21 cellular contexts compared by ENCODE assay signal in genomic region chr4:183057255-183057654, GRCh38. TPM values are rescaled to one million over a fixed set of nuclear protein-coding genes. Genes with fewer than 3 reads are reported as not detected.
DNase-seq lines count a peak whose midpoint lies in the region; ATAC-seq, FAIRE-seq and TF ChIP-seq lines count a peak whose summit lies in the region.
"Had no signal": no experiment of that assay in that cellular context is flagged by ENCODE, and none has a peak within 500 bp of the region (broad histone marks: within the 10 kb centered on the region; RNA-seq: fewer than 3 reads in every experiment).

No MANE protein-coding gene starts in this region.

- H3K36me3 ChIP-seq in IMR-90 (ENCODE audit: control insufficient read depth, insufficient read depth, low read length), result no peaks in the 10 kb centered on the region
- H3K36me3 ChIP-seq in GM23338 (ENCODE audit: insufficient read depth), result no peaks in the 10 kb centered on the region
- no peaks in the 10 kb centered on the region for H3K36me3 ChIP-seq in pancreas
- no peaks in the 10 kb centered on the region for H3K36me3 ChIP-seq in esophagus squamous epithelium
- H3K36me3 ChIP-seq: BLaER1 had no signal

- H3K4me1 Mint-ChIP-seq in osteocyte (ENCODE audit: unreplicated experiment) (no peaks in the 10 kb centered on the region), GM23338 (no peaks in the 10 kb centered on the region)
- H3K4me1 Mint-ChIP-seq: CD14-positive monocyte; CD4-positive, alpha-beta memory T cell; IgD-negative memory B cell had no signal

- H3K79me1 ChIP-seq in IMR-90 (ENCODE audit: low read depth in 1 of 2, low read length in 2 of 2), result no peaks in the 10 kb centered on the region

- H2AK9ac ChIP-seq in IMR-90 (replicated peaks; ENCODE audit: low read depth, low read length, poor library complexity), result no peak overlapping the region

- H3K36me3 Mint-ChIP-seq in osteocyte (ENCODE audit: unreplicated experiment) (no peaks in the 10 kb centered on the region), GM23338 (ENCODE audit: low read depth) (no peaks in the 10 kb centered on the region)
- H3K36me3 Mint-ChIP-seq: CD14-positive monocyte; CD4-positive, alpha-beta memory T cell had no signal

- H4K91ac ChIP-seq in IMR-90 (ENCODE audit: insufficient read depth, low read depth, low read length), result no peak overlapping the region

- H3K9me2 ChIP-seq in GM23338 (ENCODE audit: insufficient read depth), result no peaks in the 10 kb centered on the region

- H2BK120ac ChIP-seq in IMR-90 (ENCODE audit: low read depth, low read length), result no peak overlapping the region

- H4K8ac ChIP-seq in IMR-90 (ENCODE audit: low read depth in 2 of 2, low read length in 2 of 2), result no peak overlapping the region

- no peak overlapping the region for H2BK15ac ChIP-seq in IMR-90 (ENCODE audit: low read depth, low read length)

- no peak overlapping the region for H3K18ac ChIP-seq in IMR-90 (ENCODE audit: low read depth, low read length)

- TF ChIP-seq CTCF in IMR-90 (conservative IDR thresholded peaks at IDR 0.05; ENCODE audit: low read depth, low read length) (no peak), osteocyte (IDR thresholded peaks at IDR 0.05) (no peak), GM23338 (conservative IDR thresholded peaks at IDR 0.05; ENCODE audit: low read depth in 2 of 2) (no peak), pancreas (IDR thresholded peaks at IDR 0.05) (no peak), esophagus squamous epithelium (IDR thresholded peaks at IDR 0.05) (no peak)

- H2AFZ ChIP-seq in IMR-90 (replicated peaks; ENCODE audit: low read length, poor library complexity) (no peak overlapping the region), GM23338 (no peak overlapping the region)

- no peaks in the 10 kb centered on the region; the same call in 1 of the 2 replicates for H3F3A ChIP-seq in GM23338 (replicated peaks; ENCODE audit: low read depth)

- H3K4me3 ChIP-seq in IMR-90 (ENCODE audit: insufficient read depth, low read depth, low read length) (no peak overlapping the region), GM23338 (no peak overlapping the region), pancreas (no peak overlapping the region), esophagus squamous epithelium (no peak overlapping the region)
- H3K4me3 ChIP-seq: BLaER1 had no signal

- no peak overlapping the region for H2AK5ac ChIP-seq in IMR-90 (ENCODE audit: low read depth, low read length)

- TF ChIP-seq POLR2A in IMR-90 (IDR thresholded peaks at IDR 0.05; ENCODE audit: low read depth, low read length), result no peak
- TF ChIP-seq POLR2A in esophagus squamous epithelium (IDR thresholded peaks at IDR 0.05), result no peak

- BruUV-seq in IMR-90 (replicated peaks; lab: Mats Ljungman, UMichigan), result no TSS peak

- no peak overlapping the region for H3K56ac ChIP-seq in IMR-90 (ENCODE audit: extremely low read depth, insufficient read depth, low read length)

- H3K4me3 Mint-ChIP-seq in osteocyte (ENCODE audit: unreplicated experiment) (no peak overlapping the region), GM23338 (no peak overlapping the region)
- H3K4me3 Mint-ChIP-seq: CD14-positive monocyte; CD4-positive, alpha-beta memory T cell; HFFc6; IgD-negative memory B cell had no signal

- H4K20me1 ChIP-seq in IMR-90 (ENCODE audit: insufficient read depth, low read length) (no peaks in the 10 kb centered on the region), GM23338 (replicated peaks; ENCODE audit: insufficient read depth) (no peaks in the 10 kb centered on the region)
- H4K20me1 ChIP-seq: BLaER1 had no signal

- intact Hi-C loops in IMR-90 (cut with micrococcal nuclease), result no loop called here
- intact Hi-C loops in pancreas (cut with DNase I), result loop anchor here in 1 of 3 donors (10.0 kb wide), 1 partner anchor 102 kb away; no protein-coding TSS in a partner anchor
- intact Hi-C loops in esophagus squamous epithelium (cut with DNase I), result no loop called here

- FAIRE-seq in endometrium (lab: Jason Lieb, UNC), result peak; percentile 41
- FAIRE-seq in pancreas (lab: Jason Lieb, UNC), result no peak
- FAIRE-seq: GM19239 had no signal

- H2BK20ac ChIP-seq in IMR-90 (ENCODE audit: low read depth, low read length), result no peak overlapping the region

- no peaks in the 10 kb centered on the region for H3K79me2 ChIP-seq in GM23338 (replicated peaks; ENCODE audit: insufficient read depth)

- WGBS in IMR-90 (ENCODE audit: extremely low coverage in 2 of 2, insufficient read length in 1 of 2), 2 experiments, result no CpG with 5 or more reads among the region's 6 CpGs
- WGBS in pancreas, 2 donors, result 32 to 34% methylated on average over 6 of the region's 6 CpGs
- 54 to 57% methylated on average over 5 to 6 of the region's 6 CpGs for WGBS in esophagus squamous epithelium, 2 donors

- POLR2A ChIA-PET in IMR-90 (lab: Charles Lee; ENCODE audit: unreplicated experiment), result no interaction called here

- H3K27me3 ChIP-seq in IMR-90 (ENCODE audit: control insufficient read depth, insufficient read depth, low read length) (no peaks in the 10 kb centered on the region; the same call in none of the 2 replicates), GM23338 (ENCODE audit: insufficient read depth) (no peaks in the 10 kb centered on the region), pancreas (no peaks in the 10 kb centered on the region), esophagus squamous epithelium (no peaks in the 10 kb centered on the region)
- H3K27me3 ChIP-seq: BLaER1 had no signal

- dilution Hi-C loops in IMR-90 (cut with HindIII; ENCODE audit: low sequenced_read_pairs, unreplicated experiment), result no loop called here

- CTCF ChIA-PET in IMR-90 (lab: Yijun Ruan, JAX), result no interaction called here

- no peak overlapping the region for H3K4ac ChIP-seq in IMR-90 (ENCODE audit: low read depth, low read length)

- peaks cover 3% of the 10 kb centered on the region; the same call in 1 of the 2 replicates for H3K4me1 ChIP-seq in IMR-90 (ENCODE audit: control insufficient read depth, insufficient read depth, low read length)
- H3K4me1 ChIP-seq in GM23338 (ENCODE audit: insufficient read depth), result no peaks in the 10 kb centered on the region
- no peaks in the 10 kb centered on the region for H3K4me1 ChIP-seq in pancreas
- H3K4me1 ChIP-seq in esophagus squamous epithelium, result no peaks in the 10 kb centered on the region
- H3K4me1 ChIP-seq: BLaER1 had no signal

- H3K23ac ChIP-seq in IMR-90 (ENCODE audit: low read depth, low read length), result no peak overlapping the region

- peak overlapping the region; percentile 43 for H3K4me2 ChIP-seq in IMR-90 (ENCODE audit: low read depth, low read length)
- H3K4me2 ChIP-seq in GM23338, result no peak overlapping the region
- H3K4me2 ChIP-seq: BLaER1 had no signal

- no peak overlapping the region for H3K14ac ChIP-seq in IMR-90 (replicated peaks; ENCODE audit: low read depth, low read length)

- H3K27ac Mint-ChIP-seq in osteocyte (ENCODE audit: unreplicated experiment), result no peak overlapping the region
- no peak overlapping the region for H3K27ac Mint-ChIP-seq in GM23338
- H3K27ac Mint-ChIP-seq: CD14-positive monocyte; CD4-positive, alpha-beta memory T cell; HFFc6 had no signal

- H3K9me3 ChIP-seq in IMR-90 (ENCODE audit: control insufficient read depth, insufficient read depth, low read length), result peaks cover 2% of the 10 kb centered on the region; the same call in 1 of the 2 replicates
- H3K9me3 ChIP-seq in pancreas, result no peaks in the 10 kb centered on the region
- peaks cover 0 to 6% (median 0%) of the 10 kb centered on the region in 3 donors for H3K9me3 ChIP-seq in esophagus squamous epithelium

- peak; percentile 70 for ATAC-seq in IMR-90 (ENCODE audit: low read depth)
- ATAC-seq in GM18873 (IDR thresholded peaks at IDR 0.05; ENCODE audit: low FRiP score, unreplicated experiment), result no peak
- no peak for ATAC-seq in GM23338
- no peak for ATAC-seq in pancreas
- ATAC-seq: HCT116 had no signal

- H3K27me3 Mint-ChIP-seq in osteocyte (ENCODE audit: unreplicated experiment), result peaks cover 15% of the 10 kb centered on the region
- no peaks in the 10 kb centered on the region for H3K27me3 Mint-ChIP-seq in GM23338 (ENCODE audit: insufficient read depth, low read depth, poor library complexity)

- no peak overlapping the region for H3K9ac ChIP-seq in IMR-90 (ENCODE audit: low read depth, low read length)
- H3K9ac ChIP-seq: BLaER1 had no signal

- H3K27ac ChIP-seq in IMR-90 (ENCODE audit: insufficient read depth, low read length), result no peak overlapping the region
- H3K27ac ChIP-seq in GM23338 (ENCODE audit: low read depth), result no peak overlapping the region
- H3K27ac ChIP-seq in pancreas, result no peak overlapping the region
- H3K27ac ChIP-seq in esophagus squamous epithelium, result no peak overlapping the region
- H3K27ac ChIP-seq: BLaER1 had no signal

- DNase-seq in IMR-90 (no peak), left kidney (ENCODE audit: low read depth, low spot score) (peak; percentile 19), osteocyte (ENCODE audit: extremely low spot score, unreplicated experiment) (peak; percentile 19), GM23338 (ENCODE audit: low spot score) (no peak), pancreas (no peak), esophagus squamous epithelium (lab: John Stamatoyannopoulos, UW) (no peak)
- DNase-seq: 8988T; CD4-positive, alpha-beta memory T cell; DMS153; DMS79; GDM1; GOT3; H7; HFFc6 had no signal

- H2BK5ac ChIP-seq in IMR-90 (ENCODE audit: low read depth, low read length, poor library complexity, severe bottlenecking), result no peak overlapping the region

- peaks cover 8% of the 10 kb centered on the region for H3K9me3 Mint-ChIP-seq in osteocyte (ENCODE audit: unreplicated experiment)
- H3K9me3 Mint-ChIP-seq in GM23338, result no peaks in the 10 kb centered on the region; the same call in 2 of the 3 replicates

- no peaks in the 10 kb centered on the region for H3K9me1 ChIP-seq in IMR-90 (ENCODE audit: insufficient read depth, low read length)

- H4K5ac ChIP-seq in IMR-90 (ENCODE audit: low read depth, low read length), result no peak overlapping the region

- in situ Hi-C loops in IMR-90 (cut with MboI; ENCODE audit: low sequenced_read_pairs), result no loop called here

- no peak for TF ChIP-seq RAD21 in IMR-90 (IDR thresholded peaks at IDR 0.05; ENCODE audit: low read length)

TF ChIP-seq in IMR-90, 13 proteins besides CTCF, POLR2A, EP300 and RAD21 (continues in another document):
- TF ChIP-seq FOS (IDR thresholded peaks at IDR 0.05; ENCODE audit: low read depth, low read length), result no peak

TF ChIP-seq in GM23338, 12 proteins besides CTCF, POLR2A, EP300 and RAD21 (continues in another document):
- TF ChIP-seq POLR2AphosphoS5 (IDR thresholded peaks at IDR 0.05; ENCODE audit: low read depth), result no peak
- TF ChIP-seq CREB1 (CRISPR knock-in tag; IDR thresholded peaks at IDR 0.05; ENCODE audit: low read depth), result no peak
- no peak for TF ChIP-seq ZNF114 (CRISPR knock-in tag; IDR thresholded peaks at IDR 0.05)

RNA-seq across cellular contexts. Expression of gene WWC2, which starts 41.8 kb away (rescaled TPM):
- total RNA-seq in IMR-90 (2012; rRNA removed) (27.4 and 28.1 TPM in 2 replicates), osteocyte (47.2 and 53.5 TPM in 2 replicates), pancreas (10 to 100 TPM; 13.9 to 27.5 (median 18.3) TPM), esophagus squamous epithelium (10 to 100 TPM in 1 of 4 donors, 1 to 10 TPM in 3; 7.4 to 24.8 (median 8.0) TPM)
- polyA plus RNA-seq in IMR-90 (2012; rRNA removed) (25.0 and 26.6 TPM in 2 replicates), GM23338 (2016; fragmentation: Nextera tagmentation; extraction: Ambion mirVana) (48.9 and 50.5 TPM in 2 replicates), pancreas (1 to 10 TPM; 4.4 to 6.6 TPM)
- 8.8 and 32.0 TPM in 2 replicates for polyA plus RNA-seq in IMR-90 (2012; cell fraction: cytosol; rRNA removed)
- 15.1 and 50.3 TPM in 2 replicates for polyA plus RNA-seq in IMR-90 (2012; cell fraction: nucleus; rRNA removed; ENCODE audit: low replicate concordance)
- 64.7 and 74.2 TPM in 2 replicates for total RNA-seq in GM23338 (2014; rRNA removed; shearing (Covaris generic))

Comparison
In these comparisons a context has a peak if more than half of its experiments do, and no peak if none do; other contexts are left out.
1. DNase-seq: peak in left kidney (single experiment) and osteocyte (single experiment); none in IMR-90 (single experiment), GM23338 (single experiment), pancreas (0 of 6) and esophagus squamous epithelium (single experiment).